In genomic region chr7:138982204-138982623, GRCh38 we compare ENCODE assay signal across 8 cellular contexts. TPM values are rescaled to one million over a fixed set of nuclear protein-coding genes. Genes with fewer than 3 reads are reported as not detected.
DNase-seq lines count a peak whose midpoint lies in the region; ATAC-seq and TF ChIP-seq lines count a peak whose summit lies in the region.

No MANE protein-coding gene starts in this region.

- ATAC-seq in right cardiac atrium: no peak
- ATAC-seq in stimulated activated effector memory CD8-positive, alpha-beta T cell treated with anti-CD3 and anti-CD28 coated beads, Interleukin-12 subunit alpha, Interleukin-12 subunit beta, amount 100 ng/mL, for 72 hours: no peak
- ATAC-seq in left colon: no peak

- H3K4me3 Mint-ChIP-seq in stimulated activated effector memory CD8-positive, alpha-beta T cell treated with anti-CD3 and anti-CD28 coated beads, Interleukin-12 subunit alpha, Interleukin-12 subunit beta, amount 100 ng/mL, for 72 hours: peak overlapping the region; percentile 56

- TF ChIP-seq CTCF in WI38 (IDR thresholded peaks at IDR 0.05; ENCODE audit: low read depth, low read length): no peak

- H3K4me1 Mint-ChIP-seq in stimulated activated effector memory CD8-positive, alpha-beta T cell treated with anti-CD3 and anti-CD28 coated beads, Interleukin-12 subunit alpha, Interleukin-12 subunit beta, amount 100 ng/mL, for 72 hours: peaks cover 16% of the 10 kb centered on the region

- no peaks in the 10 kb centered on the region for H3K9me3 Mint-ChIP-seq in stimulated activated effector memory CD8-positive, alpha-beta T cell treated with anti-CD3 and anti-CD28 coated beads, Interleukin-12 subunit alpha, Interleukin-12 subunit beta, amount 100 ng/mL, for 72 hours

- no peaks in the 10 kb centered on the region for H3K9me3 ChIP-seq in right cardiac atrium (ENCODE audit: control insufficient read depth, low read length)

- no peaks in the 10 kb centered on the region for H3K36me3 Mint-ChIP-seq in stimulated activated effector memory CD8-positive, alpha-beta T cell treated with anti-CD3 and anti-CD28 coated beads, Interleukin-12 subunit alpha, Interleukin-12 subunit beta, amount 100 ng/mL, for 72 hours

- WGBS in right cardiac atrium: 40% methylated on average over 14 of the region's 14 CpGs

- intact Hi-C loops in right cardiac atrium (cut with DNase I): loop anchor here in 1 of 4 donors (5.0 kb wide), 1 partner anchor 95 kb away; no protein-coding TSS in a partner anchor
- intact Hi-C loops in left colon (cut with DNase I, micrococcal nuclease): no loop called here

- DNase-seq in NCI-H526 (lab: John Stamatoyannopoulos, UW): peak; percentile 19 to 37
- no peak for DNase-seq in NCI-H526 treated with DMSO at 0.1 percent for 48 hours (lab: John Stamatoyannopoulos, UW)
- DNase-seq in right cardiac atrium: no peak
- no peak for DNase-seq in stimulated activated effector memory CD8-positive, alpha-beta T cell treated with anti-CD3 and anti-CD28 coated beads, Interleukin-12 subunit alpha, Interleukin-12 subunit beta, amount 100 ng/mL, for 72 hours (ENCODE audit: low spot score in 2 of 2)
- DNase-seq in left colon: no peak
- DNase-seq in NCI-H1930 (lab: John Stamatoyannopoulos, UW): no peak
- no peak for DNase-seq in NCI-H524 (lab: John Stamatoyannopoulos, UW)

- peaks cover 5% of the 10 kb centered on the region for H3K4me1 ChIP-seq in right cardiac atrium (ENCODE audit: control insufficient read depth, insufficient read depth, low read length)

- H3K27ac Mint-ChIP-seq in stimulated activated effector memory CD8-positive, alpha-beta T cell treated with anti-CD3 and anti-CD28 coated beads, Interleukin-12 subunit alpha, Interleukin-12 subunit beta, amount 100 ng/mL, for 72 hours: no peak overlapping the region

- peak overlapping the region; percentile 59 for H3K4me3 ChIP-seq in WI38 (ENCODE audit: low read depth, low read length)
- peak overlapping the region; percentile 100 for H3K4me3 ChIP-seq in right cardiac atrium (ENCODE audit: low read length)

- H3K27ac ChIP-seq in right cardiac atrium (ENCODE audit: low read length): no peak overlapping the region

- H3K27me3 ChIP-seq in right cardiac atrium (ENCODE audit: control insufficient read depth, insufficient read depth): no peaks in the 10 kb centered on the region

RNA-seq across cellular contexts. Expression of gene KIAA1549, which starts 1.0 kb away (rescaled TPM):
- 1 to 10 TPM in 3 of 4 donors, under 1 TPM in 1; 0.86 to 1.9 (median 1.6) TPM for total RNA-seq in right cardiac atrium
- polyA plus RNA-seq in right cardiac atrium: 0.52 TPM
- total RNA-seq in left colon: 1 to 10 TPM; 2.7 to 3.3 TPM

RNA-seq across cellular contexts. Expression of gene ZC3HAV1L, which starts 53.6 kb away (rescaled TPM):
- total RNA-seq in right cardiac atrium: 1 to 10 TPM; 4.4 to 5.5 (median 5.3) TPM
- 0.86 TPM for polyA plus RNA-seq in right cardiac atrium
- 1 to 10 TPM; 6.3 to 7.0 TPM for total RNA-seq in left colon

Comparison
In these comparisons a context has a peak if more than half of its experiments do, and no peak if none do; other contexts are left out.
1. DNase-seq: peak in NCI-H526 (2 of 2); none in NCI-H526 treated with DMSO at 0.1 percent for 48 hours (single experiment), right cardiac atrium (0 of 3), stimulated activated effector memory CD8-positive, alpha-beta T cell treated with anti-CD3 and anti-CD28 coated beads, Interleukin-12 subunit alpha, Interleukin-12 subunit beta, amount 100 ng/mL, for 72 hours (0 of 2), left colon (0 of 2), NCI-H1930 (0 of 2) and NCI-H524 (0 of 2).